ENCODE assay signal across 1 cellular context in the genomic region with DNA sequence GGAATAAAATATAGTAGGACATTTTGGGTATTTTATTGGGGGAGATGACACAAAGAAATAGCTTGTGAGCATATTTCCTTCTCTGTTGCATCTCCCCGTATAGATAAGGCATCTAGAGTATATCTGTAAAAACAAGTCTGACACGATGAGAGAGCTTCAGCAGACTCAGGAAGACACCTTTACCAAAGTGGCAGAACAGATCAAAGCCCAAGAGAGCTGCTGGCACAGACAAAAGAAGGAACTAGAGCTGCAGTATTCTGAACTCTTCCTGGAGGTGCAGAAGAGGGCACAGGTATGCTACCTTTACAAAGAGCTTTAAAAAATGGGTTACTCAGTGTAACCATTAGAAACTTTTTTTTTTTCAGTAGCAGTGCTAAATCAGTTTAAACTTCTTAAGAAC.
TF ChIP-seq lines count a peak whose summit lies in the region.

No MANE protein-coding gene starts in this region.

TF ChIP-seq in IMR-90, 13 proteins besides CTCF, POLR2A, EP300 and RAD21:
- no peak for TF ChIP-seq BHLHE40 (IDR thresholded peaks at IDR 0.05; ENCODE audit: low read depth, low read length)
- TF ChIP-seq, protein P1, sequence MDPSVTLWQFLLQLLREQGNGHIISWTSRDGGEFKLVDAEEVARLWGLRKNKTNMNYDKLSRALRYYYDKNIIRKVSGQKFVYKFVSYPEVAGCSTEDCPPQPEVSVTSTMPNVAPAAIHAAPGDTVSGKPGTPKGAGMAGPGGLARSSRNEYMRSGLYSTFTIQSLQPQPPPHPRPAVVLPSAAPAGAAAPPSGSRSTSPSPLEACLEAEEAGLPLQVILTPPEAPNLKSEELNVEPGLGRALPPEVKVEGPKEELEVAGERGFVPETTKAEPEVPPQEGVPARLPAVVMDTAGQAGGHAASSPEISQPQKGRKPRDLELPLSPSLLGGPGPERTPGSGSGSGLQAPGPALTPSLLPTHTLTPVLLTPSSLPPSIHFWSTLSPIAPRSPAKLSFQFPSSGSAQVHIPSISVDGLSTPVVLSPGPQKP (IDR thresholded peaks at IDR 0.05; ENCODE audit: borderline replicate concordance, low read depth, low read length): no peak
- no peak for TF ChIP-seq FOS (IDR thresholded peaks at IDR 0.05; ENCODE audit: low read depth, low read length)
- TF ChIP-seq SMC3 (IDR thresholded peaks at IDR 0.05; ENCODE audit: low read depth, low read length): no peak
- TF ChIP-seq CHD1 (IDR thresholded peaks at IDR 0.05; ENCODE audit: low read depth, low read length): no peak
- no peak for TF ChIP-seq MAZ (IDR thresholded peaks at IDR 0.05; ENCODE audit: borderline replicate concordance, low read depth, low read length)
- TF ChIP-seq RFX5 (IDR thresholded peaks at IDR 0.05; ENCODE audit: low read depth, low read length): no peak
- TF ChIP-seq, protein P2, sequence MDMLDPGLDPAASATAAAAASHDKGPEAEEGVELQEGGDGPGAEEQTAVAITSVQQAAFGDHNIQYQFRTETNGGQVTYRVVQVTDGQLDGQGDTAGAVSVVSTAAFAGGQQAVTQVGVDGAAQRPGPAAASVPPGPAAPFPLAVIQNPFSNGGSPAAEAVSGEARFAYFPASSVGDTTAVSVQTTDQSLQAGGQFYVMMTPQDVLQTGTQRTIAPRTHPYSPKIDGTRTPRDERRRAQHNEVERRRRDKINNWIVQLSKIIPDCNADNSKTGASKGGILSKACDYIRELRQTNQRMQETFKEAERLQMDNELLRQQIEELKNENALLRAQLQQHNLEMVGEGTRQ (IDR thresholded peaks at IDR 0.05; ENCODE audit: low read depth, low read length): no peak
